ENCODE assay signal across 8 cellular contexts in genomic region chr7:123534383-123535260, GRCh38. TPM values are rescaled to one million over a fixed set of nuclear protein-coding genes. Genes with fewer than 3 reads are reported as not detected.
DNase-seq lines count a peak whose midpoint lies in the region; ATAC-seq and TF ChIP-seq lines count a peak whose summit lies in the region.

IQUB (minus strand) TSS chr7:123534595; CDS start chr7:123512340, 22,255 bp downstream.

- DNase-seq in DMS114 treated with DMSO at 0.1 percent for 48 hours (lab: John Stamatoyannopoulos, UW; ENCODE audit: unreplicated experiment) (peak; percentile 91), OCI-M2 (lab: John Stamatoyannopoulos, UW; ENCODE audit: unreplicated experiment) (peak; percentile 96)
- DNase-seq in activated T-cell treated with anti-CD3 and anti-CD28 coated beads, Interleukin-2, amount 50 U/mL, for 24 hours, result peak; percentile 96
- DNase-seq in stimulated activated CD8-positive, alpha-beta memory T cell treated with anti-CD3 and anti-CD28 coated beads, Interleukin-4, amount 100 ng/mL, for 48 hours, result peak; percentile 98

- peaks cover 30% of the 10 kb centered on the region for H3K4me1 Mint-ChIP-seq in activated T-cell treated with anti-CD3 and anti-CD28 coated beads, Interleukin-2, amount 50 U/mL, for 24 hours (ENCODE audit: low read depth)

- H3K36me3 ChIP-seq in esophagus (ENCODE audit: control insufficient read depth in 2 of 2, insufficient read depth in 2 of 2, low read length in 1 of 2) (no peaks in the 10 kb centered on the region), mucosa of stomach (ENCODE audit: control insufficient read depth, insufficient read depth, low read length) (no peaks in the 10 kb centered on the region)

- H3K27me3 Mint-ChIP-seq in activated T-cell treated with anti-CD3 and anti-CD28 coated beads, Interleukin-2, amount 50 U/mL, for 24 hours, result peaks cover 29% of the 10 kb centered on the region

- 1 to 2% methylated on average over 53 to 54 of the region's 54 CpGs for WGBS in esophagus, 2 donors

- H3K27me3 ChIP-seq in esophagus (ENCODE audit: control insufficient read depth in 1 of 2, insufficient read depth in 2 of 2, low read length in 2 of 2) (no peaks in the 10 kb centered on the region), mucosa of stomach (ENCODE audit: control insufficient read depth, insufficient read depth, low read length) (peaks cover 10% of the 10 kb centered on the region)

- peak within 1 kb of the TSS; percentile 95 for H3K27ac Mint-ChIP-seq in activated T-cell treated with anti-CD3 and anti-CD28 coated beads, Interleukin-2, amount 50 U/mL, for 24 hours

- H3K27ac ChIP-seq in esophagus (ENCODE audit: low read depth in 2 of 2, low read length in 1 of 2), result peak within 1 kb of the TSS; percentile 90 to 93

- TF ChIP-seq RAD21 in Ishikawa (IDR thresholded peaks at IDR 0.05; ENCODE audit: low read depth), result no peak

- H3K4me1 ChIP-seq in esophagus (ENCODE audit: control insufficient read depth in 2 of 2, insufficient read depth in 2 of 2, low read length in 1 of 2), result no peaks in the 10 kb centered on the region
- no peaks in the 10 kb centered on the region for H3K4me1 ChIP-seq in mucosa of stomach (ENCODE audit: control insufficient read depth, insufficient read depth, low read length)

- peak within 1 kb of the TSS; percentile 82 for H3K9ac ChIP-seq in mucosa of stomach (ENCODE audit: low read length)

- no peaks in the 10 kb centered on the region for H3K9me3 ChIP-seq in esophagus (ENCODE audit: control insufficient read depth in 2 of 2, insufficient read depth in 1 of 2, low read depth in 1 of 2, low read length in 1 of 2)
- no peaks in the 10 kb centered on the region for H3K9me3 ChIP-seq in mucosa of stomach (ENCODE audit: control insufficient read depth, low read length)

- H3K9me3 Mint-ChIP-seq in activated T-cell treated with anti-CD3 and anti-CD28 coated beads, Interleukin-2, amount 50 U/mL, for 24 hours, result no peaks in the 10 kb centered on the region

- no peak for TF ChIP-seq EP300 in Ishikawa (IDR thresholded peaks at IDR 0.05; ENCODE audit: borderline replicate concordance)

- peak; percentile 87 for ATAC-seq in GM21576 (IDR thresholded peaks at IDR 0.05; ENCODE audit: unreplicated experiment)

- peaks cover 3% of the 10 kb centered on the region for H3K36me3 Mint-ChIP-seq in activated T-cell treated with anti-CD3 and anti-CD28 coated beads, Interleukin-2, amount 50 U/mL, for 24 hours (ENCODE audit: low read depth)

- H3K4me3 Mint-ChIP-seq in activated T-cell treated with anti-CD3 and anti-CD28 coated beads, Interleukin-2, amount 50 U/mL, for 24 hours, result peak within 1 kb of the TSS; percentile 85

- H3K4me3 ChIP-seq in esophagus (ENCODE audit: low read depth in 1 of 2, low read length in 2 of 2), result peak within 1 kb of the TSS; percentile 65 to 66
- peak within 1 kb of the TSS; percentile 60 for H3K4me3 ChIP-seq in mucosa of stomach (ENCODE audit: low read length)

TF ChIP-seq in Ishikawa, 13 proteins besides CTCF, POLR2A, EP300 and RAD21:
- TF ChIP-seq, protein P1, sequence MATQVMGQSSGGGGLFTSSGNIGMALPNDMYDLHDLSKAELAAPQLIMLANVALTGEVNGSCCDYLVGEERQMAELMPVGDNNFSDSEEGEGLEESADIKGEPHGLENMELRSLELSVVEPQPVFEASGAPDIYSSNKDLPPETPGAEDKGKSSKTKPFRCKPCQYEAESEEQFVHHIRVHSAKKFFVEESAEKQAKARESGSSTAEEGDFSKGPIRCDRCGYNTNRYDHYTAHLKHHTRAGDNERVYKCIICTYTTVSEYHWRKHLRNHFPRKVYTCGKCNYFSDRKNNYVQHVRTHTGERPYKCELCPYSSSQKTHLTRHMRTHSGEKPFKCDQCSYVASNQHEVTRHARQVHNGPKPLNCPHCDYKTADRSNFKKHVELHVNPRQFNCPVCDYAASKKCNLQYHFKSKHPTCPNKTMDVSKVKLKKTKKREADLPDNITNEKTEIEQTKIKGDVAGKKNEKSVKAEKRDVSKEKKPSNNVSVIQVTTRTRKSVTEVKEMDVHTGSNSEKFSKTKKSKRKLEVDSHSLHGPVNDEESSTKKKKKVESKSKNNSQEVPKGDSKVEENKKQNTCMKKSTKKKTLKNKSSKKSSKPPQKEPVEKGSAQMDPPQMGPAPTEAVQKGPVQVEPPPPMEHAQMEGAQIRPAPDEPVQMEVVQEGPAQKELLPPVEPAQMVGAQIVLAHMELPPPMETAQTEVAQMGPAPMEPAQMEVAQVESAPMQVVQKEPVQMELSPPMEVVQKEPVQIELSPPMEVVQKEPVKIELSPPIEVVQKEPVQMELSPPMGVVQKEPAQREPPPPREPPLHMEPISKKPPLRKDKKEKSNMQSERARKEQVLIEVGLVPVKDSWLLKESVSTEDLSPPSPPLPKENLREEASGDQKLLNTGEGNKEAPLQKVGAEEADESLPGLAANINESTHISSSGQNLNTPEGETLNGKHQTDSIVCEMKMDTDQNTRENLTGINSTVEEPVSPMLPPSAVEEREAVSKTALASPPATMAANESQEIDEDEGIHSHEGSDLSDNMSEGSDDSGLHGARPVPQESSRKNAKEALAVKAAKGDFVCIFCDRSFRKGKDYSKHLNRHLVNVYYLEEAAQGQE (IDR thresholded peaks at IDR 0.05; ENCODE audit: low read depth), result no peak
- TF ChIP-seq YY1 (IDR thresholded peaks at IDR 0.05; ENCODE audit: low read depth), result peak; percentile 69

RNA-seq across cellular contexts. Expression of gene IQUB, which starts in this region (rescaled TPM):
- under 1 TPM; 0.05 to 0.06 TPM for polyA plus RNA-seq in esophagus

Comparison
In these comparisons a context has a peak if more than half of its experiments do, and no peak if none do; other contexts are left out.
1. Peak in every context shown above with its lines: DNase-seq, ATAC-seq, H3K4me3 ChIP-seq and H3K27ac ChIP-seq.